Comparison of ENCODE assay signal across 8 cellular contexts in the genomic region with DNA sequence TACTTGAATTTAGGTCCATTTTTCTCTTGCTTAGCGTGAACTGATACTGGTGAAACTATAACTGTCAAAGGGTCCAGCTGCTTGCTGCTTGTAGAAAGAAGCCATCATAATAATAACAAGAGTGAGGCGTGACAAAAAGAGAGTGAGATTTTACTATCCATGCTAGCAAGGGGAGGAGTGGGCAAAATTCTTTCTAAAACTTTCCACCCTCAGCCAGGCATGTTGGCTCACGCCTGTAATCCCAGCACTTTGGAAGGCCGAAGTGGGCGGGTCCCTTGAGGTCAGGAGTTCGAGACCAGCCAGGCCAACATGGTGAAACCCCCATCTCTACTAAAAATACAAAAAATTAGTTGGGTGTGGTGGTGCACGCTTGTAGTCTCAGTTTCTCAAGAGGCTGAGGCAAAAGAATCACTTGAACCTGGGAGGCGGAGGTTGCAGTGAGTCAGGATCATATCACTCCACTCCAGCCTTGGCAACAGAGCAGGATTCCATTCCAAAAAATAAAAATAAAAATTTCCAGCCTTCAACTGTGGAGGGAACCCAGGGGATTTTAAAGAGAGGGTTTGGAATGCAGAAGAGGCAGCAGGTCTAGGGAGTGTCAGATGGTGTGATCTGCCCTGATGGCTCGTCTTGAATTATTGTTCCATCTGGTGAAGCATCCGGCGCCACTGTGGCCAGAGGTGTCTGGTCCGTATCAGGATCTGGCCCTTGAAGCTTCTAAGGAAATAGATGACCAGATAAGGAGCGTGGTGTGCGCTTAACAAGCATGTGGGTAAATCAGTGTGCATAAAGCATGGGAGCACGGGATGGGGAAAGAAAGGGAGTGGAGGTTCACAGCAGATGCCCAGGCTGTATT. TPM values are rescaled to one million over a fixed set of nuclear protein-coding genes. Genes with fewer than 3 reads are reported as not detected.
DNase-seq lines count a peak whose midpoint lies in the region; ATAC-seq and TF ChIP-seq lines count a peak whose summit lies in the region.

No MANE protein-coding gene starts in this region.

- no peaks in the 10 kb centered on the region for H3K27me3 Mint-ChIP-seq in activated naive CD8-positive, alpha-beta T cell
- H3K27me3 Mint-ChIP-seq in mesothelial cell of epicardium (ENCODE audit: low read depth): no peaks in the 10 kb centered on the region

- peak overlapping the region; percentile 61 for H3K27ac Mint-ChIP-seq in activated naive CD8-positive, alpha-beta T cell
- H3K27ac Mint-ChIP-seq in mesothelial cell of epicardium: peak overlapping the region; percentile 83

- TF ChIP-seq CTCF in mesothelial cell of epicardium (IDR thresholded peaks at IDR 0.05; ENCODE audit: unreplicated experiment): no peak

- peaks cover 27% of the 10 kb centered on the region for H3K4me1 Mint-ChIP-seq in activated naive CD8-positive, alpha-beta T cell (ENCODE audit: low read depth)
- H3K4me1 Mint-ChIP-seq in mesothelial cell of epicardium: peaks cover 27% of the 10 kb centered on the region

- peak; percentile 20 for ATAC-seq in GM21381 (IDR thresholded peaks at IDR 0.05; ENCODE audit: unreplicated experiment)

- H3K4me3 Mint-ChIP-seq in activated naive CD8-positive, alpha-beta T cell: no peak overlapping the region
- H3K4me3 Mint-ChIP-seq in mesothelial cell of epicardium: no peak overlapping the region

- H3K36me3 Mint-ChIP-seq in activated naive CD8-positive, alpha-beta T cell: peaks cover 28% of the 10 kb centered on the region
- peaks cover 26% of the 10 kb centered on the region for H3K36me3 Mint-ChIP-seq in mesothelial cell of epicardium

- H3K9me3 Mint-ChIP-seq in activated naive CD8-positive, alpha-beta T cell (ENCODE audit: low read depth): no peaks in the 10 kb centered on the region
- H3K9me3 Mint-ChIP-seq in mesothelial cell of epicardium: peaks cover 9% of the 10 kb centered on the region

- DNase-seq in DMS 273 (lab: John Stamatoyannopoulos, UW; ENCODE audit: unreplicated experiment) (peak; percentile 45), mesothelial cell of epicardium (ENCODE audit: low spot score in 2 of 2, unreplicated experiment in 2 of 2) (peak in 1 of 2 experiments; percentile 40), NCI-H2029 (lab: John Stamatoyannopoulos, UW) (no peak)
- DNase-seq in activated effector memory CD4-positive, alpha-beta T cell treated with anti-CD3 and anti-CD28 coated beads, Interleukin-2, amount 50 U/mL, for 16 hours: no peak
- DNase-seq in stimulated activated naive CD4-positive, alpha-beta T cell treated with Interleukin-2 at 50 U/mL for 16 hours (lab: John Stamatoyannopoulos, UW): no peak
- no peak for DNase-seq in activated effector memory CD4-positive, alpha-beta T cell treated with Interleukin-2 at 50 U/mL for 16 hours

RNA-seq across cellular contexts. Expression of gene LRP2BP, which starts 51.8 kb away (rescaled TPM):
- 1.4 to 1.9 TPM (median 1.6 TPM) in 3 replicates for total RNA-seq in mesothelial cell of epicardium

RNA-seq across cellular contexts. Expression of gene ANKRD37, which starts 52.7 kb away (rescaled TPM):
- total RNA-seq in mesothelial cell of epicardium: 3.5 to 3.7 TPM (median 3.5 TPM) in 3 replicates
